In genomic region chr14:65431245-65431644, GRCh38 we compare ENCODE assay signal across 18 cellular contexts. TPM values are rescaled to one million over a fixed set of nuclear protein-coding genes. Genes with fewer than 3 reads are reported as not detected.
DNase-seq lines count a peak whose midpoint lies in the region; TF ChIP-seq lines count a peak whose summit lies in the region.
"Had no signal": no experiment of that assay in that cellular context is flagged by ENCODE, and none has a peak within 500 bp of the region (broad histone marks: within the 10 kb centered on the region; RNA-seq: fewer than 3 reads in every experiment).

No MANE protein-coding gene starts in this region.

- intact Hi-C loops in PC-9 (cut with micrococcal nuclease; ENCODE audit: unreplicated experiment): no loop called here

- H3K4me3 ChIP-seq in GM23248: no peak overlapping the region
- no peak overlapping the region for H3K4me3 ChIP-seq in PC-9
- H3K4me3 ChIP-seq in smooth muscle cell: no peak overlapping the region
- no peak overlapping the region for H3K4me3 ChIP-seq in Peyer's patch
- H3K4me3 ChIP-seq in brain microvascular endothelial cell (ENCODE audit: low read depth, low read length): no peak overlapping the region
- H3K4me3 ChIP-seq: HAP-1 had no signal

- H3K9me2 ChIP-seq in GM23248 (ENCODE audit: insufficient read depth) (no peaks in the 10 kb centered on the region), PC-9 (ENCODE audit: insufficient read depth) (no peaks in the 10 kb centered on the region)

- no peak overlapping the region for H2AFZ ChIP-seq in GM23248
- H2AFZ ChIP-seq in PC-9: no peak overlapping the region
- no peak overlapping the region for H2AFZ ChIP-seq in smooth muscle cell (ENCODE audit: low read depth)

- BruUV-seq in PC-9 (replicated peaks; lab: Mats Ljungman, UMichigan): no TSS peak

- H3K27me3 ChIP-seq in GM23248 (replicated peaks; ENCODE audit: insufficient read depth): no peaks in the 10 kb centered on the region
- H3K27me3 ChIP-seq in PC-9 (ENCODE audit: insufficient read depth, low read depth): no peaks in the 10 kb centered on the region
- H3K27me3 ChIP-seq in smooth muscle cell (ENCODE audit: low read depth): no peaks in the 10 kb centered on the region
- no peaks in the 10 kb centered on the region for H3K27me3 ChIP-seq in Peyer's patch
- no peaks in the 10 kb centered on the region for H3K27me3 ChIP-seq in brain microvascular endothelial cell (replicated peaks)

- H3K4me3 Mint-ChIP-seq in chondrocyte (ENCODE audit: unreplicated experiment): no peak overlapping the region
- H3K4me3 Mint-ChIP-seq: CD8-positive, alpha-beta T cell had no signal

- POLR2A ChIA-PET in PC-9 (lab: Charles Lee; ENCODE audit: unreplicated experiment): interaction anchor here (0.6 kb wide), 1 partner anchor 24 kb away, joined by 11 read pairs; no protein-coding TSS in a partner anchor

- no peak for TF ChIP-seq POLR2A in Peyer's patch (IDR thresholded peaks at IDR 0.05)

- H3K4me2 ChIP-seq in GM23248 (ENCODE audit: unreplicated experiment) (peak overlapping the region; percentile 30), PC-9 (no peak overlapping the region), smooth muscle cell (no peak overlapping the region)

- CTCF ChIA-PET in PC-9 (lab: Charles Lee): interaction anchor here (0.6 to 0.7 kb wide), 2 partner anchors 379 to 393 kb away, joined by 4 to 9 read pairs; no protein-coding TSS in a partner anchor

- H3K27ac Mint-ChIP-seq in chondrocyte (ENCODE audit: unreplicated experiment): peak overlapping the region; percentile 62
- H3K27ac Mint-ChIP-seq: CD8-positive, alpha-beta T cell had no signal

- no peaks in the 10 kb centered on the region for H3K9me3 ChIP-seq in GM23248 (ENCODE audit: low read depth)
- H3K9me3 ChIP-seq in PC-9 (ENCODE audit: insufficient read depth, low read depth): peaks cover 3% of the 10 kb centered on the region; the same call in 1 of the 2 replicates
- no peaks in the 10 kb centered on the region for H3K9me3 ChIP-seq in smooth muscle cell (replicated peaks; ENCODE audit: low read depth)
- no peaks in the 10 kb centered on the region for H3K9me3 ChIP-seq in Peyer's patch
- H3K9me3 ChIP-seq: HAP-1 had no signal

- 0 out of 2 replicates have a peak overlapping the region, but pooled peaks have one; percentile 4 for H3K9ac ChIP-seq in GM23248
- peak overlapping the region; percentile 68 for H3K9ac ChIP-seq in smooth muscle cell (ENCODE audit: low read depth)

- H3K27ac ChIP-seq in GM23248 (peak overlapping the region; percentile 25), PC-9 (peak overlapping the region; percentile 10; the same call in 1 of the 2 replicates), smooth muscle cell (ENCODE audit: low read depth) (peak overlapping the region; percentile 94), Peyer's patch (no peak overlapping the region), brain microvascular endothelial cell (no peak overlapping the region)

- H3K36me3 ChIP-seq in GM23248 (ENCODE audit: low read depth): no peaks in the 10 kb centered on the region
- H3K36me3 ChIP-seq in PC-9 (ENCODE audit: low read depth): peaks cover 32% of the 10 kb centered on the region; the same call in 1 of the 2 replicates
- no peaks in the 10 kb centered on the region for H3K36me3 ChIP-seq in smooth muscle cell (ENCODE audit: low read depth)
- H3K36me3 ChIP-seq in Peyer's patch: no peaks in the 10 kb centered on the region
- no peaks in the 10 kb centered on the region for H3K36me3 ChIP-seq in brain microvascular endothelial cell (replicated peaks)
- H3K36me3 ChIP-seq: HAP-1 had no signal

- WGBS in GM23248 (ENCODE audit: low coverage in 1 of 2, low lambda C conversion rate in 2 of 2, missing lambda C conversion rate in 2 of 2), 2 experiments: 99% methylated on average over 7 of the region's 7 CpGs
- WGBS in smooth muscle cell (ENCODE audit: low lambda C conversion rate): 88% methylated on average over 7 of the region's 7 CpGs

- DNase-seq in GM23248 (no peak), PC-9 (peak in 1 of 2 experiments; percentile 28), chondrocyte (ENCODE audit: low spot score) (no peak), smooth muscle cell (lab: John Stamatoyannopoulos, UW; ENCODE audit: unreplicated experiment) (no peak), Peyer's patch (no peak), H4 (ENCODE audit: low spot score) (no peak), brain microvascular endothelial cell (no peak)
- DNase-seq: AML-193; C1 segment of cervical spinal cord; CD8-positive, alpha-beta T cell; DMS153; Kasumi-1; NCI-H1417; NCI-H1694 treated with DMSO at 0.1 percent for 48 hours; NCI-H2081 treated with DMSO at 0.1 percent for 48 hours; NCI-H2171 treated with DMSO at 0.1 percent for 48 hours; NCI-H526 had no signal

- peaks cover 2% of the 10 kb centered on the region for H3K36me3 Mint-ChIP-seq in chondrocyte (ENCODE audit: low read depth)

- H3F3A ChIP-seq in GM23248 (ENCODE audit: insufficient read depth) (peaks cover 9% of the 10 kb centered on the region; the same call in 1 of the 2 replicates), PC-9 (ENCODE audit: insufficient read depth, low read depth) (peaks cover 34% of the 10 kb centered on the region), smooth muscle cell (ENCODE audit: low read depth) (peaks cover 14% of the 10 kb centered on the region)

- in situ Hi-C loops in GM23248 (cut with MboI) (no loop called here), brain microvascular endothelial cell (cut with HindIII; ENCODE audit: low pct_ligation_motif_present, low sequenced_read_pairs) (no loop called here)

- TF ChIP-seq CTCF in PC-9 (conservative IDR thresholded peaks at IDR 0.05): no peak
- TF ChIP-seq CTCF in chondrocyte (IDR thresholded peaks at IDR 0.05): no peak
- no peak for TF ChIP-seq CTCF in smooth muscle cell (IDR thresholded peaks at IDR 0.05; ENCODE audit: borderline replicate concordance, insufficient read depth, poor library complexity, severe bottlenecking)
- no peak for TF ChIP-seq CTCF in Peyer's patch (IDR thresholded peaks at IDR 0.05)
- no peak for TF ChIP-seq CTCF in brain microvascular endothelial cell (IDR thresholded peaks at IDR 0.05; ENCODE audit: low read depth, low read length, missing control alignments)

- H3K9me3 Mint-ChIP-seq in chondrocyte (ENCODE audit: low read depth): no peaks in the 10 kb centered on the region

- H3K4me1 ChIP-seq in GM23248 (ENCODE audit: insufficient read depth) (peaks cover 30% of the 10 kb centered on the region), PC-9 (replicated peaks; ENCODE audit: insufficient read depth) (no peaks in the 10 kb centered on the region), smooth muscle cell (ENCODE audit: low read depth) (peaks cover 26% of the 10 kb centered on the region), Peyer's patch (no peaks in the 10 kb centered on the region)

- H3K79me2 ChIP-seq in GM23248 (ENCODE audit: insufficient read depth) (peaks cover 95% of the 10 kb centered on the region), PC-9 (ENCODE audit: low read depth) (peaks cover 98% of the 10 kb centered on the region), smooth muscle cell (ENCODE audit: low read depth) (peaks cover 33% of the 10 kb centered on the region)

- H4K20me1 ChIP-seq in GM23248 (ENCODE audit: insufficient read depth): no peaks in the 10 kb centered on the region
- peaks cover 8% of the 10 kb centered on the region for H4K20me1 ChIP-seq in PC-9 (ENCODE audit: insufficient read depth)
- no peaks in the 10 kb centered on the region for H4K20me1 ChIP-seq in smooth muscle cell (ENCODE audit: low read depth)

- H3K4me1 Mint-ChIP-seq in chondrocyte (ENCODE audit: low read depth): peaks cover 47% of the 10 kb centered on the region

- no peaks in the 10 kb centered on the region for H3K27me3 Mint-ChIP-seq in chondrocyte (ENCODE audit: low read depth)

RNA-seq across cellular contexts. Expression of gene FUT8, which starts 18.7 kb away (rescaled TPM):
- 60.6 and 83.7 TPM in 2 replicates for total RNA-seq in GM23248 (2014; rRNA removed; shearing (Covaris generic))
- polyA plus RNA-seq in GM23248 (2016; fragmentation: Nextera tagmentation; extraction: Ambion mirVana): 40.0 and 45.9 TPM in 2 replicates
- 134 and 135 TPM in 2 replicates for total RNA-seq in PC-9 (2021)
- 18.1 to 34.1 TPM (median 19.0 TPM) in 3 replicates for total RNA-seq in chondrocyte
- 33.7 and 50.2 TPM in 2 replicates for total RNA-seq in smooth muscle cell
- polyA plus RNA-seq in smooth muscle cell: 12.8 and 16.3 TPM in 2 replicates
- total RNA-seq in Peyer's patch: 100 to 1,000 TPM in 1 of 4 donors, 10 to 100 TPM in 3; 46.4 to 126 (median 55.9) TPM
- 28.9 and 39.5 TPM in 2 replicates for total RNA-seq in H4 (2014; rRNA removed; shearing (Covaris generic))

Comparison
In these comparisons a context has a peak if more than half of its experiments do, and no peak if none do; other contexts are left out.
1. H3K27ac ChIP-seq: peak in GM23248 (single experiment), PC-9 (single experiment) and smooth muscle cell (single experiment); none in Peyer's patch (0 of 4) and brain microvascular endothelial cell (single experiment).